In the genomic region with DNA sequence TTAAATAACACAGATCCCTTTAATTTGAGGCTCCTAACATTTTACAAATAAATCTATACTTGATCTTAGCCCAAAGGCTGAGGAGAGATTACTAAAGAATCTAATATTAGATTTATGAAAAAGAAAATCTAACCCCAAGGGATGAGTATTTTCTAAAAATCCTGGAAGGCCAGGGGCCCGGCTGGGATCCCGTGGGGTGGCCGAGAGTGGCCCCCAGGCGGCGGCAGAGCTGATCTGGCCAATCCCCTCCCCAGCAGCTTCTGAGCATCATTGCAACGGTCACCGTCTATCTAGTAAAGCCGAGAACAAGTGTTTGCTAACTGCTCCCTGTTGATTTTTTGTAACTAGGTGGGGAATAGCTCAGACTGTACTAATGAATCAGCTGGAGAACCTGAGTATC, we compare ENCODE assay signal across 29 cellular contexts. TPM values are rescaled to one million over a fixed set of nuclear protein-coding genes. Genes with fewer than 3 reads are reported as not detected.
"Had no signal": no experiment of that assay in that cellular context is flagged by ENCODE, and none has a peak within 500 bp of the region (broad histone marks: within the 10 kb centered on the region; RNA-seq: fewer than 3 reads in every experiment).

No MANE protein-coding gene starts in this region.

- H3K27ac ChIP-seq: body of pancreas, Peyer's patch had no signal

- DNase-seq: activated CD4-positive, alpha-beta T cell treated with anti-CD3 and anti-CD28 coated beads, Interleukin-2, amount 10 ng/mL, durations not matched to agents 24 days and 14 days; activated CD4-positive, alpha-beta T cell treated with anti-CD3 and anti-CD28 coated beads, Interleukin-2, amount 50 U/mL, for 4 hours; activated CD8-positive, alpha-beta T cell treated with anti-CD3 and anti-CD28 coated beads for 36 hours; activated gamma-delta T cell; activated naive CD4-positive, alpha-beta T cell treated with Interleukin-2 at 50 U/mL for 16 hours; activated naive CD8-positive, alpha-beta T cell treated with anti-CD3 and anti-CD28 coated beads, Interleukin-2, amount 10 ng/mL, durations not matched to agents 7 days and 5 days; activated T-cell treated with anti-CD3 and anti-CD28 coated beads, Interleukin-2, amount 50 U/mL, for 24 hours; amygdala; body of pancreas; caudate nucleus; Karpas-422; KBM-7; NCI-H1048; NCI-H1105 treated with DMSO at 0.1 percent for 48 hours; NCI-H1436; NCI-H1694; NCI-H1930; NCI-H2081 treated with DMSO at 0.1 percent for 48 hours; NCI-H226; NCI-H446 treated with DMSO at 0.1 percent for 48 hours; NCI-H524; NCI-H69; PC-3; Peyer's patch; RPMI8226; T1000 had no signal

- H3K27me3 ChIP-seq: body of pancreas, Peyer's patch had no signal

- ATAC-seq: activated CD8-positive, alpha-beta T cell treated with anti-CD3 and anti-CD28 coated beads for 36 hours; body of pancreas; PC-3 had no signal

- H3K9me3 ChIP-seq: body of pancreas, Peyer's patch had no signal

- H3K4me1 ChIP-seq: body of pancreas, Peyer's patch had no signal

- H3K36me3 ChIP-seq: Peyer's patch had no signal

- H3K4me3 ChIP-seq: body of pancreas, Peyer's patch had no signal

RNA-seq across cellular contexts. Expression of gene GRTP1, which starts 51.9 kb away (rescaled TPM):
- total RNA-seq: activated CD4-positive, alpha-beta T cell treated with anti-CD3 and anti-CD28 coated beads, Interleukin-2, amount 10 ng/mL, durations not matched to agents 24 days and 14 days; activated CD8-positive, alpha-beta T cell treated with anti-CD3 and anti-CD28 coated beads for 36 hours; activated naive CD8-positive, alpha-beta T cell treated with anti-CD3 and anti-CD28 coated beads, Interleukin-2, amount 10 ng/mL, durations not matched to agents 7 days and 5 days; activated T-helper 2 cell treated with anti-CD3 and anti-CD28 coated beads, Interferon-gamma antibody, Interleukin-2, Interleukin-4, amounts not matched to agents 10 μg/mL and 5 μg/mL and 100 μg/mL, durations not matched to agents 14 hours and 24 hours and 36 hours; T-helper 1 cell treated with Interleukin-12 subunit alpha and Interleukin-12 subunit beta and Interleukin-4 antibody, amounts not matched to agents 30 ng/mL and 1 ng/mL, for 36 hours; T-helper 2 cell treated with Interferon-gamma antibody and Interleukin-4, amounts not matched to agents 100 ng/mL and 5 ng/mL, for 36 hours had no signal
